1 cellular context compared by ENCODE assay signal in genomic region chr9:97861148-97861475, GRCh38.
TF ChIP-seq lines count a peak whose summit lies in the region.

No MANE protein-coding gene starts in this region.

TF ChIP-seq in H1, 55 proteins besides CTCF, POLR2A, EP300 and RAD21:
- TF ChIP-seq MAFK (IDR thresholded peaks at IDR 0.05; ENCODE audit: low read depth, low read length) (no peak), EZH2 (IDR thresholded peaks at IDR 0.05; ENCODE audit: low read depth, low read length, severe bottlenecking) (peak; percentile 20)
